Comparison of ENCODE assay signal across 21 cellular contexts in genomic region chr14:80310950-80311349, GRCh38.
DNase-seq lines count a peak whose midpoint lies in the region; ATAC-seq lines count a peak whose summit lies in the region.
"Had no signal": no experiment of that assay in that cellular context is flagged by ENCODE, and none has a peak within 500 bp of the region (broad histone marks: within the 10 kb centered on the region; RNA-seq: fewer than 3 reads in every experiment).

No MANE protein-coding gene starts in this region.

- H3K4me3 ChIP-seq in BLaER1: no peak overlapping the region
- no peak overlapping the region for H3K4me3 ChIP-seq in mesenchymal stem cell (ENCODE audit: insufficient read depth in 1 of 2, low read depth in 1 of 2, low read length in 2 of 2)
- H3K4me3 ChIP-seq: psoas muscle had no signal

- 69% methylated on average over 4 of the region's 4 CpGs for WGBS in mesenchymal stem cell

- H2BK12ac ChIP-seq in mesenchymal stem cell (ENCODE audit: low read length in 2 of 2): no peak overlapping the region

- H3K23ac ChIP-seq in mesenchymal stem cell (ENCODE audit: low read length in 2 of 2): no peak overlapping the region

- no peak overlapping the region for H2AK5ac ChIP-seq in mesenchymal stem cell (ENCODE audit: low read length, severe bottlenecking)

- H3K9me3 ChIP-seq in BLaER1 (no peaks in the 10 kb centered on the region), mesenchymal stem cell (ENCODE audit: control insufficient read depth, low read length) (no peaks in the 10 kb centered on the region)
- H3K9me3 ChIP-seq: psoas muscle had no signal

- no peak overlapping the region for H2BK15ac ChIP-seq in mesenchymal stem cell (ENCODE audit: low read depth, poor library complexity, severe bottlenecking)

- H3K18ac ChIP-seq in mesenchymal stem cell (ENCODE audit: low read depth in 1 of 2, low read length in 2 of 2): no peak overlapping the region

- H3K36me3 ChIP-seq in BLaER1 (no peaks in the 10 kb centered on the region), mesenchymal stem cell (ENCODE audit: control insufficient read depth in 1 of 2, insufficient read depth in 2 of 2, low read depth in 1 of 2, low read length in 2 of 2) (no peaks in the 10 kb centered on the region)

- peak; percentile 17 for DNase-seq in NCI-H460 (ENCODE audit: extremely low read depth, low read depth)
- DNase-seq in epidermal melanocyte (ENCODE audit: insufficient read length, low spot score): peak; percentile 23
- peak; percentile 21 for DNase-seq in mesenchymal stem cell
- no peak for DNase-seq in UCSD-AML1 (lab: John Stamatoyannopoulos, UW; ENCODE audit: unreplicated experiment)
- DNase-seq in KG1 (lab: John Stamatoyannopoulos, UW): no peak
- DNase-seq: activated CD4-positive, alpha-beta T cell treated with anti-CD3 and anti-CD28 coated beads, Interleukin-2, amount 10 ng/mL, durations not matched to agents 7 days and 5 days; activated CD8-positive, alpha-beta memory T cell treated with anti-CD3 and anti-CD28 coated beads, Interleukin-2, amount 50 U/mL, for 4 hours; activated effector memory CD4-positive, alpha-beta T cell treated with Interleukin-2 at 50 U/mL for 16 hours; amniotic stem cell; CD4-positive, alpha-beta memory T cell; cerebellar nuclear complex; DMS53; effector memory CD8-positive, alpha-beta T cell; midbrain; NCI-H1105 treated with DMSO at 0.1 percent for 48 hours; NCI-H2107; NCI-H510A treated with DMSO at 0.1 percent for 48 hours; psoas muscle had no signal

- no peak for ATAC-seq in GM19397 (IDR thresholded peaks at IDR 0.05; ENCODE audit: unreplicated experiment)
- no peak for ATAC-seq in GM21367 (IDR thresholded peaks at IDR 0.05; ENCODE audit: unreplicated experiment)
- ATAC-seq: effector memory CD8-positive, alpha-beta T cell; psoas muscle had no signal

- H2AFZ ChIP-seq in mesenchymal stem cell (ENCODE audit: low read depth, low read length): no peak overlapping the region

- H3K9ac ChIP-seq in BLaER1: no peak overlapping the region
- H3K9ac ChIP-seq in mesenchymal stem cell (ENCODE audit: low read length): no peak overlapping the region

- no peaks in the 10 kb centered on the region for H4K20me1 ChIP-seq in BLaER1

- no peak overlapping the region for H3K27ac ChIP-seq in BLaER1
- no peak overlapping the region for H3K27ac ChIP-seq in mesenchymal stem cell (ENCODE audit: low read length, poor library complexity, severe bottlenecking)
- H3K27ac ChIP-seq: psoas muscle had no signal

- no peak overlapping the region for H3K14ac ChIP-seq in mesenchymal stem cell (ENCODE audit: low read length in 2 of 2)

- no peak overlapping the region for H2BK120ac ChIP-seq in mesenchymal stem cell (ENCODE audit: low read depth, low read length)

- no peak overlapping the region for H2BK5ac ChIP-seq in mesenchymal stem cell (ENCODE audit: low read depth, low read length, poor library complexity, severe bottlenecking)

- H3K79me1 ChIP-seq in mesenchymal stem cell (replicated peaks; ENCODE audit: low read length, poor library complexity, severe bottlenecking): no peaks in the 10 kb centered on the region

- H3K4ac ChIP-seq in mesenchymal stem cell (ENCODE audit: low read depth in 1 of 2, low read length in 2 of 2): no peak overlapping the region

- H3K4me2 ChIP-seq in BLaER1 (peak overlapping the region; percentile 51), mesenchymal stem cell (ENCODE audit: low read length, poor library complexity, severe bottlenecking) (no peak overlapping the region)

- H3K4me1 ChIP-seq in BLaER1 (peaks cover 21% of the 10 kb centered on the region), mesenchymal stem cell (ENCODE audit: control insufficient read depth, insufficient read depth, low read depth, low read length) (no peaks in the 10 kb centered on the region)
- H3K4me1 ChIP-seq: psoas muscle had no signal

- H3K27me3 ChIP-seq in BLaER1: no peaks in the 10 kb centered on the region
- H3K27me3 ChIP-seq in mesenchymal stem cell (ENCODE audit: control insufficient read depth in 1 of 2, insufficient read depth in 1 of 2, low read length in 2 of 2): no peaks in the 10 kb centered on the region

- H4K91ac ChIP-seq in mesenchymal stem cell (ENCODE audit: low read length): no peak overlapping the region

- no peak overlapping the region for H4K8ac ChIP-seq in mesenchymal stem cell (ENCODE audit: low read length)

Comparison
In these comparisons a context has a peak if more than half of its experiments do, and no peak if none do; other contexts are left out.
1. DNase-seq: peak in NCI-H460 (single experiment), epidermal melanocyte (single experiment) and mesenchymal stem cell (single experiment); none in UCSD-AML1 (single experiment) and KG1 (single experiment).